Comparison of ENCODE assay signal across 15 cellular contexts in genomic region chr12:47730341-47730744, GRCh38. TPM values are rescaled to one million over a fixed set of nuclear protein-coding genes. Genes with fewer than 3 reads are reported as not detected.
DNase-seq lines count a peak whose midpoint lies in the region; ATAC-seq and TF ChIP-seq lines count a peak whose summit lies in the region.
"Had no signal": no experiment of that assay in that cellular context is flagged by ENCODE, and none has a peak within 500 bp of the region (broad histone marks: within the 10 kb centered on the region; RNA-seq: fewer than 3 reads in every experiment).

No MANE protein-coding gene starts in this region.

- 70 to 74% methylated on average over 8 of the region's 8 CpGs for WGBS in lung, 2 donors

- no peaks in the 10 kb centered on the region for H3K36me3 ChIP-seq in lung (ENCODE audit: control insufficient read depth in 2 of 2, insufficient read depth in 2 of 2, low read length in 2 of 2)
- H3K36me3 ChIP-seq: neutrophil, tibial artery had no signal

- intact Hi-C loops in Right ventricle myocardium superior (cut with DNase I), result no loop called here
- intact Hi-C loops in Right ventricle myocardium inferior (cut with DNase I), result no loop called here

- H3K27ac ChIP-seq in lung (ENCODE audit: low read depth in 1 of 2, low read length in 1 of 2), result peak overlapping the region; percentile 4 to 57
- H3K27ac ChIP-seq: neutrophil, tibial artery had no signal

- H3K4me3 ChIP-seq in lung, result no peak overlapping the region
- H3K4me3 ChIP-seq: GM23338, tibial artery had no signal

- no peaks in the 10 kb centered on the region for H3K27me3 ChIP-seq in lung (ENCODE audit: control insufficient read depth, insufficient read depth)
- H3K27me3 ChIP-seq: neutrophil, tibial artery had no signal

- TF ChIP-seq CTCF in lung (IDR thresholded peaks at IDR 0.05; ENCODE audit: control extremely low read depth, extremely low read depth), result no peak

- peaks cover 0 to 11% of the 10 kb centered on the region in 2 donors for H3K4me1 ChIP-seq in lung (ENCODE audit: control insufficient read depth in 2 of 2, insufficient read depth in 2 of 2, low read length in 2 of 2)

- ATAC-seq in Right ventricle myocardium superior (ENCODE audit: poor library complexity) (peak; percentile 44), Right ventricle myocardium inferior (no peak), lung (ENCODE audit: insufficient read depth, low FRiP score) (no peak), GM19395 (IDR thresholded peaks at IDR 0.05; ENCODE audit: unreplicated experiment) (no peak), GM21717 (IDR thresholded peaks at IDR 0.05; ENCODE audit: unreplicated experiment) (no peak)
- ATAC-seq: GM23338 had no signal

- no peaks in the 10 kb centered on the region for H3K9me3 ChIP-seq in lung (ENCODE audit: control insufficient read depth in 2 of 2, insufficient read depth in 1 of 2, low read length in 1 of 2)
- H3K9me3 ChIP-seq: neutrophil, tibial artery had no signal

- DNase-seq in Right ventricle myocardium superior, result no peak
- DNase-seq in Right ventricle myocardium inferior (ENCODE audit: missing footprints), result no peak
- peak; percentile 42 for DNase-seq in amniotic epithelial cell (ENCODE audit: low read depth)
- no peak for DNase-seq in lung (ENCODE audit: low spot score)
- no peak for DNase-seq in activated CD8-positive, alpha-beta memory T cell treated with anti-CD3 and anti-CD28 coated beads, Interleukin-2, amount 50 U/mL, for 4 hours
- no peak for DNase-seq in NOMO-1 treated with dmso at 0.1 percent for 144 hours (lab: John Stamatoyannopoulos, UW; ENCODE audit: unreplicated experiment)
- DNase-seq: activated naive CD4-positive, alpha-beta T cell treated with anti-CD3 and anti-CD28 coated beads, Interleukin-2, amount 10 ng/mL, durations not matched to agents 7 days and 5 days; DMS 273 treated with DMSO at 0.1 percent for 48 hours; tibial artery had no signal

RNA-seq across cellular contexts. Expression of gene ENDOU, which starts 5.1 kb away (rescaled TPM):
- total RNA-seq in Right ventricle myocardium superior (0.11 TPM), Right ventricle myocardium inferior (not detected), lung (under 1 TPM in 1 of 2 donors, not detected in 1; 0.31 TPM)
- under 1 TPM; 0.07 to 0.45 TPM for polyA plus RNA-seq in lung
- total RNA-seq: bronchial epithelial cell, GM23338 had no signal
- polyA plus RNA-seq: GM23338, liver had no signal

RNA-seq across cellular contexts. Expression of gene RPAP3, which starts 24.5 kb away (rescaled TPM):
- total RNA-seq in Right ventricle myocardium superior (22.7 TPM), Right ventricle myocardium inferior (24.4 TPM), lung (10 to 100 TPM; 18.9 to 19.9 TPM)
- 10 to 100 TPM in 1 of 2 donors, 1 to 10 TPM in 1; 9.5 to 10.8 TPM for polyA plus RNA-seq in lung

RNA-seq across cellular contexts. Expression of gene RAPGEF3, which starts 28.3 kb away (rescaled TPM):
- total RNA-seq in Right ventricle myocardium superior (30.6 TPM), Right ventricle myocardium inferior (37.3 TPM), lung (10 to 100 TPM; 11.3 to 26.5 TPM)
- polyA plus RNA-seq in lung, result 10 to 100 TPM in 1 of 2 donors, 1 to 10 TPM in 1; 8.3 to 40.4 TPM

RNA-seq across cellular contexts. Expression of gene SLC48A1, which starts 42.7 kb away (rescaled TPM):
- total RNA-seq in Right ventricle myocardium superior, result 26.8 TPM
- 23.2 TPM for total RNA-seq in Right ventricle myocardium inferior
- total RNA-seq in lung, result 10 to 100 TPM; 16.9 to 31.3 TPM
- 10 to 100 TPM; 16.8 to 24.5 TPM for polyA plus RNA-seq in lung
